15 cellular contexts compared by ENCODE assay signal in the genomic region with DNA sequence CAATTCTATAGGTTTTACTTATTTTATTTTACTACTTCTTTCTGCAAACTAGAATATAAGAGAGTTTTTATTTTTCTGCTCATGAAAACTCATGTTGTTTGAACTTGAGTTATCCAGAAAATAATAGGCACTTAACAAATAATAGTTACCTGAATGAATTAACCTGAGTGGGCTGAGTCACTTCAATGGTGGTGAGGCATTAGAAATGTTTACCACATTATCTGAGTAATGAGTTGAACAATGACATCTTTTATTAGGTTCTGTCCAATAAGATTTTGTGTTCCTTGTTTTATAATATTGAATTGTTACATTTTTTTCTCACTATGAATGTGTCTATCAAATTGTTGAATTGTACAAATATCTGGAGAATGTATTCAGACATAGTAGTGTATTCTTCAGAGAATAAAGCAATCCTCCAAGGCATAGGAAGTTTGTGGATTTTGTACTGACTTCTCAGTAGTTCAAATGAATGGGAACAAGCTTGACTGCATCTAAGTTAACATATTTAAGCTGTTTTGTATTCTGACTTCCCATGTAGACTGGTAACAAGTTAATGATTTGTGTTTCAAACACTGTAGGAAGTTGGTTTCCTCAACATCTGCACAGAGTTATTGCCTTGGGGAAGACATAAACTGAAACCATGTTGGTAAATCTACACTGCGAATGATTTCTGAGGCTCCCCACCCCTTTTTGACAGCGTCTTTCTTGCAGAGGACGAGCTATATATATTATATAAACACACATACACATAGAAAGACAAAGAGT.
DNase-seq lines count a peak whose midpoint lies in the region; ATAC-seq and TF ChIP-seq lines count a peak whose summit lies in the region.
"Had no signal": no experiment of that assay in that cellular context is flagged by ENCODE, and none has a peak within 500 bp of the region (broad histone marks: within the 10 kb centered on the region; RNA-seq: fewer than 3 reads in every experiment).

No MANE protein-coding gene starts in this region.

- no peak for TF ChIP-seq POLR2A in spleen (IDR thresholded peaks at IDR 0.05)

- peak; percentile 89 for ATAC-seq in GM18873 (IDR thresholded peaks at IDR 0.05; ENCODE audit: low FRiP score, unreplicated experiment)
- ATAC-seq in GM21825 (IDR thresholded peaks at IDR 0.05; ENCODE audit: unreplicated experiment), result peak; percentile 94
- ATAC-seq in HG03196 (IDR thresholded peaks at IDR 0.05; ENCODE audit: unreplicated experiment), result peak; percentile 96
- no peak for ATAC-seq in naive thymus-derived CD8-positive, alpha-beta T cell
- no peak for ATAC-seq in Right ventricle myocardium superior (ENCODE audit: poor library complexity)
- ATAC-seq: right cardiac atrium had no signal

- no peak overlapping the region for H3K27ac ChIP-seq in RWPE1
- H3K27ac ChIP-seq in spleen, result no peak overlapping the region
- H3K27ac ChIP-seq: adrenal gland, WERI-Rb-1 had no signal

- H3K27me3 Mint-ChIP-seq in naive thymus-derived CD8-positive, alpha-beta T cell, result peaks cover 0 to 3% (median 1%) of the 10 kb centered on the region in 5 donors

- H3K9me3 ChIP-seq in spleen, result no peaks in the 10 kb centered on the region
- H3K9me3 ChIP-seq: adrenal gland had no signal

- no peaks in the 10 kb centered on the region for H3K36me3 Mint-ChIP-seq in naive thymus-derived CD8-positive, alpha-beta T cell

- POLR2A ChIA-PET in naive thymus-derived CD8-positive, alpha-beta T cell (lab: Charles Lee), result no interaction called here
- POLR2A ChIA-PET in RWPE1 (lab: Yijun Ruan, JAX; ENCODE audit: low non-redundant PET), result no interaction called here

- intact Hi-C loops in Right ventricle myocardium superior (cut with DNase I) (no loop called here), spleen (cut with DNase I; ENCODE audit: low total_unique reads) (no loop called here)

- peaks cover 0 to 22% (median 3%) of the 10 kb centered on the region in 4 donors for H3K4me1 Mint-ChIP-seq in naive thymus-derived CD8-positive, alpha-beta T cell

- WGBS in spleen, 5 donors, result 8 to 18% (median 12%) methylated on average over 3 of the region's 3 CpGs

- DNase-seq in epithelial cell of proximal tubule (ENCODE audit: low read depth) (peak; percentile 38), Right ventricle myocardium superior (no peak), RWPE1 (ENCODE audit: low spot score) (no peak), spleen (no peak)
- no peak for DNase-seq in naive thymus-derived CD8-positive, alpha-beta T cell
- DNase-seq: adrenal gland, AML-193, NCI-H1092 treated with DMSO at 0.1 percent for 48 hours, NCI-H526 treated with DMSO at 0.1 percent for 48 hours, right cardiac atrium, SHP77, WERI-Rb-1 had no signal

- CTCF ChIA-PET in RWPE1 (lab: Yijun Ruan, JAX), result no interaction called here

- H3K27me3 ChIP-seq in spleen (replicated peaks in 1 of 7), result no peaks in the 10 kb centered on the region
- H3K27me3 ChIP-seq: adrenal gland had no signal

- peaks cover 0 to 7% (median 0%) of the 10 kb centered on the region in 9 donors for H3K9me3 Mint-ChIP-seq in naive thymus-derived CD8-positive, alpha-beta T cell

- H3K4me1 ChIP-seq in spleen, result no peaks in the 10 kb centered on the region
- H3K4me1 ChIP-seq: adrenal gland had no signal

- TF ChIP-seq CTCF in epithelial cell of proximal tubule (conservative IDR thresholded peaks at IDR 0.05; ENCODE audit: low read depth, low read length), result no peak
- TF ChIP-seq CTCF in RWPE1 (conservative IDR thresholded peaks at IDR 0.05; ENCODE audit: low read depth), result no peak
- no peak for TF ChIP-seq CTCF in spleen (IDR thresholded peaks at IDR 0.05 in 8 of 11, conservative IDR thresholded peaks at IDR 0.05 in 3 of 11)

- peak overlapping the region in 1 of 10 donors; percentile 14 for H3K27ac Mint-ChIP-seq in naive thymus-derived CD8-positive, alpha-beta T cell

- H3K4me3 ChIP-seq in epithelial cell of proximal tubule (ENCODE audit: low read depth, low read length) (peak overlapping the region; percentile 17), spleen (no peak overlapping the region)
- H3K4me3 ChIP-seq: adrenal gland had no signal

- H3K4me3 Mint-ChIP-seq in naive thymus-derived CD8-positive, alpha-beta T cell, result no peak overlapping the region

- H3K36me3 ChIP-seq in spleen, result no peaks in the 10 kb centered on the region
- H3K36me3 ChIP-seq: adrenal gland, WERI-Rb-1 had no signal

Comparison
In these comparisons a context has a peak if more than half of its experiments do, and no peak if none do; other contexts are left out.
1. ATAC-seq: peak in GM18873 (single experiment), GM21825 (single experiment) and HG03196 (single experiment); none in naive thymus-derived CD8-positive, alpha-beta T cell (0 of 2) and Right ventricle myocardium superior (single experiment).